In the genomic region with DNA sequence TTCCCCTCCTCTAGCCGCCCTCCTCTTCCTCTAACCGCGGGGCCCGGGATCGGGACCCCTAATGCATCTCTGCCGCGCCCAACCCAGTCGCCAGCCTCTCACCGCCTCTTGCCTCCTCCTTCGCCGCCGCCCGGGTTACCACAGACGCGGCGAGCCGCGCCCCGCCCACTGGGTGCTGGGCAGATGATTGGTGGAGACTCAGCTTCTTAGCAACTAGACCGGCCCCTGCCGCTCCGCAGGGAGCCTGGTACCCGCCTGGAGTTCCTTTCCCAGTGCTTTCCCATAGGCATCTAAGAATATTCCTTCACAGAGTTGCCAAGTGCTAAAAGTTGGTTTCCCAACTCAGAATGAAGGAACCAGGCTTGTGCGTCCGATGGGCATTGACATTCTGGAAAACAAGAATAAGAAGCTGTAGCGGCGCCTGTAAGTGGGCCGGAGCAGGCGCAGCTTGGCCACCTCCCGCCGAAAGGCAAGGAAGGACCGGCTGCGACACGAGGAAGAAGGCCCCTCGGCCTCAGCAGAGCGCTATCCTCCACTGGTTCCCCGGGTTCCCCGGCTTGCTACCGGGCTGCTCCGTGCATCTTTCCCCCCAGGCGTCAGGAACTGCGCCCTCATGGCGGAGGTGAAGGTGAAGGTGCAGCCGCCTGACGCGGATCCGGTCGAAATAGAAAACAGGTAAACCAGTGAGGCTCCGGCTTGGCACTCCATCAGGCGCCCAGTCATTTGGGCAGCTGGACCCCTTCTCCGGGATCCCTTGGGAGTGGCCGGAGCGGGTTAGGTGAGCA, we compare ENCODE assay signal across 1 cellular context.
TF ChIP-seq lines count a peak whose summit lies in the region.

A gene (minus strand): TSS at position 137 of the 785 bp plus-strand sequence. CDS start 1,672 bp downstream, outside the sequence.
A gene with protein sequence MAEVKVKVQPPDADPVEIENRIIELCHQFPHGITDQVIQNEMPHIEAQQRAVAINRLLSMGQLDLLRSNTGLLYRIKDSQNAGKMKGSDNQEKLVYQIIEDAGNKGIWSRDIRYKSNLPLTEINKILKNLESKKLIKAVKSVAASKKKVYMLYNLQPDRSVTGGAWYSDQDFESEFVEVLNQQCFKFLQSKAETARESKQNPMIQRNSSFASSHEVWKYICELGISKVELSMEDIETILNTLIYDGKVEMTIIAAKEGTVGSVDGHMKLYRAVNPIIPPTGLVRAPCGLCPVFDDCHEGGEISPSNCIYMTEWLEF (plus strand): TSS at position 497 of the 785 bp plus-strand sequence. CDS start 117 bp downstream, at position 614.

TF ChIP-seq in H1, 55 proteins besides CTCF, POLR2A, EP300 and RAD21:
- TF ChIP-seq SP4 (IDR thresholded peaks at IDR 0.05; ENCODE audit: low read length): peak; percentile 100
- TF ChIP-seq SIN3A (conservative IDR thresholded peaks at IDR 0.05 in 1 of 2, IDR thresholded peaks at IDR 0.05 in 1 of 2; ENCODE audit: low read depth in 1 of 2, low read length in 2 of 2): peak; percentile 45 to 91; a peak in 2 of 4 replicates
- TF ChIP-seq POLR2AphosphoS5 (IDR thresholded peaks at IDR 0.05; ENCODE audit: low read depth, low read length): peak; percentile 89
- peak; percentile 34 for TF ChIP-seq TAF7 (optimal IDR thresholded peaks at IDR 0.05; ENCODE audit: borderline replicate concordance, low read depth, low read length)
- TF ChIP-seq SAP30 (IDR thresholded peaks at IDR 0.05; ENCODE audit: insufficient read depth, insufficient replicate concordance, low read length): peak; percentile 94
- TF ChIP-seq CBX5 (IDR thresholded peaks at IDR 0.05; ENCODE audit: low read depth, low read length): no peak
- no peak for TF ChIP-seq RFX5 (IDR thresholded peaks at IDR 0.05; ENCODE audit: borderline replicate concordance, low read depth, low read length)
- TF ChIP-seq, protein P1, sequence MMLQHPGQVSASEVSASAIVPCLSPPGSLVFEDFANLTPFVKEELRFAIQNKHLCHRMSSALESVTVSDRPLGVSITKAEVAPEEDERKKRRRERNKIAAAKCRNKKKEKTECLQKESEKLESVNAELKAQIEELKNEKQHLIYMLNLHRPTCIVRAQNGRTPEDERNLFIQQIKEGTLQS (IDR thresholded peaks at IDR 0.05; ENCODE audit: insufficient read depth, low read depth, low read length): peak; percentile 93
- peak; percentile 98 for TF ChIP-seq ASH2L (IDR thresholded peaks at IDR 0.05; ENCODE audit: low read length)
- TF ChIP-seq, protein P2, sequence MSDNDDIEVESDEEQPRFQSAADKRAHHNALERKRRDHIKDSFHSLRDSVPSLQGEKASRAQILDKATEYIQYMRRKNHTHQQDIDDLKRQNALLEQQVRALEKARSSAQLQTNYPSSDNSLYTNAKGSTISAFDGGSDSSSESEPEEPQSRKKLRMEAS (IDR thresholded peaks at IDR 0.05): peak; percentile 45; the same call in 1 of the 2 replicates
- no peak for TF ChIP-seq SUZ12 (IDR thresholded peaks at IDR 0.05; ENCODE audit: low read length)
- TF ChIP-seq, protein P3, sequence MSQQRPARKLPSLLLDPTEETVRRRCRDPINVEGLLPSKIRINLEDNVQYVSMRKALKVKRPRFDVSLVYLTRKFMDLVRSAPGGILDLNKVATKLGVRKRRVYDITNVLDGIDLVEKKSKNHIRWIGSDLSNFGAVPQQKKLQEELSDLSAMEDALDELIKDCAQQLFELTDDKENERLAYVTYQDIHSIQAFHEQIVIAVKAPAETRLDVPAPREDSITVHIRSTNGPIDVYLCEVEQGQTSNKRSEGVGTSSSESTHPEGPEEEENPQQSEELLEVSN (IDR thresholded peaks at IDR 0.05): 0 out of 2 replicates have a peak, but pooled peaks have one; percentile 30
- TF ChIP-seq BCL11A (IDR thresholded peaks at IDR 0.05; ENCODE audit: low read depth in 2 of 2, low read length in 2 of 2): no peak
- TF ChIP-seq HDAC2 (IDR thresholded peaks at IDR 0.05; ENCODE audit: borderline replicate concordance in 1 of 2, low read depth in 2 of 2, low read length in 2 of 2): peak in 1 of 2 experiments; percentile 92; a peak in 2 of 4 replicates
- TF ChIP-seq SIX5 (IDR thresholded peaks at IDR 0.05; ENCODE audit: low read depth, low read length): peak; percentile 27; the same call in 1 of the 2 replicates
- peak; percentile 86 for TF ChIP-seq SRF (IDR thresholded peaks at IDR 0.05; ENCODE audit: low read depth, low read length)
- peak; percentile 99 for TF ChIP-seq KDM5A (IDR thresholded peaks at IDR 0.05; ENCODE audit: low read length)
- peak; percentile 95 for TF ChIP-seq PHF8 (conservative IDR thresholded peaks at IDR 0.05; ENCODE audit: low read depth, low read length)
- no peak for TF ChIP-seq NRF1 (IDR thresholded peaks at IDR 0.05; ENCODE audit: low read depth, low read length)
- TF ChIP-seq SP1 (IDR thresholded peaks at IDR 0.05; ENCODE audit: low read depth, low read length): peak; percentile 70; the same call in 1 of the 2 replicates
- no peak for TF ChIP-seq EGR1 (IDR thresholded peaks at IDR 0.05; ENCODE audit: borderline replicate concordance, low read depth, low read length)
- no peak for TF ChIP-seq MAFK (IDR thresholded peaks at IDR 0.05; ENCODE audit: low read depth, low read length)
- TF ChIP-seq TBP (IDR thresholded peaks at IDR 0.05; ENCODE audit: low read depth, low read length): peak; percentile 84
- peak; percentile 87 for TF ChIP-seq TAF1 (IDR thresholded peaks at IDR 0.05; ENCODE audit: low read depth, low read length)
- TF ChIP-seq KDM4A (IDR thresholded peaks at IDR 0.05; ENCODE audit: low read depth, low read length, severe bottlenecking): peak; percentile 100
